Comparison of ENCODE assay signal across 12 cellular contexts in genomic region chr1:168719306-168720111, GRCh38. TPM values are rescaled to one million over a fixed set of nuclear protein-coding genes. Genes with fewer than 3 reads are reported as not detected.
DNase-seq lines count a peak whose midpoint lies in the region; ATAC-seq, FAIRE-seq and TF ChIP-seq lines count a peak whose summit lies in the region.
"Had no signal": no experiment of that assay in that cellular context is flagged by ENCODE, and none has a peak within 500 bp of the region (broad histone marks: within the 10 kb centered on the region; RNA-seq: fewer than 3 reads in every experiment).

No MANE protein-coding gene starts in this region.

- no peak for TF ChIP-seq CTCF in KMS-11 (conservative IDR thresholded peaks at IDR 0.05; ENCODE audit: low read depth, low read length)
- no peak for TF ChIP-seq CTCF in upper lobe of left lung (IDR thresholded peaks at IDR 0.05)

- no peak overlapping the region for H3K27ac ChIP-seq in GM23248
- no peak overlapping the region for H3K27ac ChIP-seq in KMS-11
- no peak overlapping the region for H3K27ac ChIP-seq in upper lobe of left lung
- H3K27ac ChIP-seq: tibial artery, VCaP had no signal

- H3K4me2 ChIP-seq in GM23248 (ENCODE audit: unreplicated experiment): no peak overlapping the region
- peak overlapping the region; percentile 11; the same call in 1 of the 2 replicates for H3K4me2 ChIP-seq in KMS-11

- no peak for FAIRE-seq in H54 (lab: Jason Lieb, UNC)

- in situ Hi-C loops in GM23248 (cut with MboI): loop anchor here (25.0 kb wide), 1 partner anchor 282 kb away; no protein-coding TSS in a partner anchor

- WGBS in GM23248 (ENCODE audit: low coverage in 1 of 2, low lambda C conversion rate in 2 of 2, missing lambda C conversion rate in 2 of 2), 2 experiments: 86 to 94% methylated on average over 5 of the region's 5 CpGs
- WGBS in upper lobe of left lung, 2 donors: 92 to 95% methylated on average over 5 of the region's 5 CpGs

- no peak for TF ChIP-seq EP300 in upper lobe of left lung (IDR thresholded peaks at IDR 0.05)

- H3K36me3 ChIP-seq in GM23248 (ENCODE audit: low read depth): no peaks in the 10 kb centered on the region
- H3K36me3 ChIP-seq in KMS-11 (ENCODE audit: insufficient read depth): no peaks in the 10 kb centered on the region
- no peaks in the 10 kb centered on the region for H3K36me3 ChIP-seq in upper lobe of left lung
- H3K36me3 ChIP-seq: tibial artery had no signal

- no peaks in the 10 kb centered on the region for H3K4me1 ChIP-seq in GM23248 (ENCODE audit: insufficient read depth)
- H3K4me1 ChIP-seq in KMS-11 (ENCODE audit: low read depth, poor library complexity, severe bottlenecking): peaks cover 10% of the 10 kb centered on the region
- no peaks in the 10 kb centered on the region for H3K4me1 ChIP-seq in upper lobe of left lung

- no peaks in the 10 kb centered on the region for H3K79me2 ChIP-seq in GM23248 (ENCODE audit: insufficient read depth)
- H3K79me2 ChIP-seq in KMS-11 (ENCODE audit: insufficient read depth, low read depth): no peaks in the 10 kb centered on the region

- H3K9ac ChIP-seq in GM23248: no peak overlapping the region
- H3K9ac ChIP-seq in KMS-11: no peak overlapping the region

- H4K20me1 ChIP-seq in GM23248 (ENCODE audit: insufficient read depth) (no peaks in the 10 kb centered on the region), KMS-11 (ENCODE audit: insufficient read depth) (no peaks in the 10 kb centered on the region)

- DNase-seq in GM23248 (peak; percentile 30), left kidney (ENCODE audit: low read depth, low spot score) (peak; percentile 65), NCI-H1694 (lab: John Stamatoyannopoulos, UW) (no peak), upper lobe of left lung (no peak), anterior cingulate cortex (lab: John Stamatoyannopoulos, UW) (no peak), H54 (ENCODE audit: insufficient read length, low spot score) (no peak)
- DNase-seq: NCI-H524, tibial artery had no signal

- H3K9me3 ChIP-seq in GM23248 (ENCODE audit: low read depth) (no peaks in the 10 kb centered on the region), upper lobe of left lung (no peaks in the 10 kb centered on the region)
- H3K9me3 ChIP-seq: tibial artery had no signal

- H2AFZ ChIP-seq in GM23248 (no peak overlapping the region), KMS-11 (ENCODE audit: low read depth) (no peak overlapping the region)

- no peaks in the 10 kb centered on the region for H3F3A ChIP-seq in GM23248 (ENCODE audit: insufficient read depth)

- ATAC-seq in GM18868 (IDR thresholded peaks at IDR 0.05; ENCODE audit: unreplicated experiment): peak; percentile 87
- no peak for ATAC-seq in upper lobe of left lung (ENCODE audit: low FRiP score in 2 of 2)

- peaks cover 6% of the 10 kb centered on the region; the same call in 1 of the 2 replicates for H3K9me2 ChIP-seq in GM23248 (ENCODE audit: insufficient read depth)

- H3K4me3 ChIP-seq in GM23248 (no peak overlapping the region), KMS-11 (IDR thresholded peaks at IDR 0.05; ENCODE audit: insufficient read depth, low read depth, low read length) (no peak overlapping the region), upper lobe of left lung (no peak overlapping the region)
- H3K4me3 ChIP-seq: tibial artery had no signal

- 0 out of 2 replicates have a peak, but pooled peaks cover 4% of the 10 kb centered on the region for H3K27me3 ChIP-seq in GM23248 (replicated peaks; ENCODE audit: insufficient read depth)
- H3K27me3 ChIP-seq in KMS-11 (ENCODE audit: insufficient read depth, low read depth): no peaks in the 10 kb centered on the region; the same call in 1 of the 2 replicates
- H3K27me3 ChIP-seq in upper lobe of left lung: no peaks in the 10 kb centered on the region
- H3K27me3 ChIP-seq: tibial artery had no signal

- TF ChIP-seq POLR2A in upper lobe of left lung (IDR thresholded peaks at IDR 0.05) (no peak), H54 (IDR thresholded peaks at IDR 0.05; ENCODE audit: low read depth, low read length) (no peak)

RNA-seq across cellular contexts. Expression of gene DPT, which starts 9.5 kb away (rescaled TPM):
- 11.8 and 14.9 TPM in 2 replicates for total RNA-seq in GM23248 (2014; rRNA removed; shearing (Covaris generic))
- polyA plus RNA-seq in GM23248 (2016; fragmentation: Nextera tagmentation; extraction: Ambion mirVana): 20.0 and 20.8 TPM in 2 replicates
- total RNA-seq in upper lobe of left lung: 10 to 100 TPM in 5 of 6 donors, not detected in 1; 11.5 to 22.4 (median 12.3) TPM
- total RNA-seq: myocyte had no signal

Comparison
In these comparisons a context has a peak if more than half of its experiments do, and no peak if none do; other contexts are left out.
1. DNase-seq: peak in GM23248 (single experiment) and left kidney (single experiment); none in NCI-H1694 (single experiment), upper lobe of left lung (0 of 2), anterior cingulate cortex (0 of 58) and H54 (single experiment).